29 cellular contexts compared by ENCODE assay signal in genomic region chr9:16254674-16255073, GRCh38.
"Had no signal": no experiment of that assay in that cellular context is flagged by ENCODE, and none has a peak within 500 bp of the region (broad histone marks: within the 10 kb centered on the region; RNA-seq: fewer than 3 reads in every experiment).

No MANE protein-coding gene starts in this region.

- H3K36me3 ChIP-seq: esophagus squamous epithelium, gastroesophageal sphincter, heart right ventricle had no signal

- DNase-seq: activated CD4-positive, alpha-beta memory T cell treated with anti-CD3 and anti-CD28 coated beads, Interleukin-2, amount 10 ng/mL, durations not matched to agents 7 days and 5 days; activated CD4-positive, alpha-beta T cell treated with anti-CD3 and anti-CD28 coated beads for 1 hour; activated CD4-positive, alpha-beta T cell treated with anti-CD3 and anti-CD28 coated beads for 4 hours; activated CD4-positive, alpha-beta T cell treated with anti-CD3 and anti-CD28 coated beads, Interleukin-2, amount 10 ng/mL, durations not matched to agents 7 days and 5 days; activated CD4-positive, alpha-beta T cell treated with anti-CD3 and anti-CD28 coated beads, Interleukin-2, amount 50 U/mL, for 4 hours; activated CD8-positive, alpha-beta memory T cell treated with anti-CD3 and anti-CD28 coated beads, Interleukin-2, amount 50 U/mL, for 48 hours; activated gamma-delta T cell; activated naive CD4-positive, alpha-beta T cell; activated naive CD4-positive, alpha-beta T cell treated with anti-CD3 and anti-CD28 coated beads, Interleukin-2, amount 50 U/mL, for 16 hours; activated T-cell treated with anti-CD3 and anti-CD28 coated beads for 4 hours; activated T-cell treated with anti-CD3 and anti-CD28 coated beads, Interleukin-2, amount 50 U/mL, for 24 hours; activated T-cell treated with anti-CD3 and anti-CD28 coated beads, Interleukin-2, amount 50 U/mL, for 72 hours; amniotic stem cell; anterior cingulate cortex; body of pancreas; caudate nucleus; cortex of kidney; dermis blood vessel endothelial cell; effector CD4-positive, alpha-beta T cell; effector memory CD8-positive, alpha-beta T cell; esophagus squamous epithelium; foreskin melanocyte; heart right ventricle; T-helper 1 cell; T-helper 17 cell; T1000 had no signal

- H3K27me3 ChIP-seq: body of pancreas, esophagus squamous epithelium, gastroesophageal sphincter, heart right ventricle had no signal

- H3K4me1 ChIP-seq: body of pancreas, esophagus squamous epithelium, gastroesophageal sphincter, heart right ventricle had no signal

- H3K9me3 ChIP-seq: body of pancreas, esophagus squamous epithelium, gastroesophageal sphincter, heart right ventricle had no signal

- H3K4me3 Mint-ChIP-seq: activated CD4-positive, alpha-beta memory T cell treated with anti-CD3 and anti-CD28 coated beads, Interleukin-2, amount 10 ng/mL, durations not matched to agents 7 days and 5 days; activated CD4-positive, alpha-beta T cell treated with anti-CD3 and anti-CD28 coated beads, Interleukin-2, amount 10 ng/mL, durations not matched to agents 7 days and 5 days; activated naive CD8-positive, alpha-beta T cell; activated T-cell treated with anti-CD3 and anti-CD28 coated beads, Interleukin-2, amount 50 U/mL, for 24 hours; activated T-cell treated with anti-CD3 and anti-CD28 coated beads, Interleukin-2, amount 50 U/mL, for 72 hours; effector memory CD8-positive, alpha-beta T cell; T-helper 17 cell; T-helper 2 cell treated with Interferon-gamma antibody and Interleukin-4, amounts not matched to agents 5 μg/mL and 100 μg/mL, for 36 hours had no signal

- H3K4me1 Mint-ChIP-seq: activated CD4-positive, alpha-beta memory T cell treated with anti-CD3 and anti-CD28 coated beads, Interleukin-2, amount 10 ng/mL, durations not matched to agents 7 days and 5 days; T-helper 17 cell had no signal

- H3K27ac Mint-ChIP-seq: activated CD4-positive, alpha-beta memory T cell treated with anti-CD3 and anti-CD28 coated beads, Interleukin-2, amount 10 ng/mL, durations not matched to agents 7 days and 5 days; activated CD4-positive, alpha-beta T cell treated with anti-CD3 and anti-CD28 coated beads, Interleukin-2, amount 10 ng/mL, durations not matched to agents 7 days and 5 days; activated naive CD8-positive, alpha-beta T cell; activated T-cell treated with anti-CD3 and anti-CD28 coated beads, Interleukin-2, amount 50 U/mL, for 24 hours; activated T-cell treated with anti-CD3 and anti-CD28 coated beads, Interleukin-2, amount 50 U/mL, for 72 hours; effector memory CD8-positive, alpha-beta T cell; T-helper 17 cell; T-helper 2 cell treated with Interferon-gamma antibody and Interleukin-4, amounts not matched to agents 5 μg/mL and 100 μg/mL, for 36 hours had no signal

- H3K27ac ChIP-seq: body of pancreas, esophagus squamous epithelium, gastroesophageal sphincter, heart right ventricle had no signal

- H3K9me3 Mint-ChIP-seq: activated CD4-positive, alpha-beta memory T cell treated with anti-CD3 and anti-CD28 coated beads, Interleukin-2, amount 10 ng/mL, durations not matched to agents 7 days and 5 days; activated CD4-positive, alpha-beta T cell treated with anti-CD3 and anti-CD28 coated beads, Interleukin-2, amount 10 ng/mL, durations not matched to agents 7 days and 5 days; T-helper 2 cell treated with Interferon-gamma antibody and Interleukin-4, amounts not matched to agents 5 μg/mL and 100 μg/mL, for 36 hours had no signal

- ATAC-seq: activated T-cell treated with anti-CD3 and anti-CD28 coated beads, Interleukin-2, amount 50 U/mL, for 72 hours; body of pancreas; effector memory CD8-positive, alpha-beta T cell; gastroesophageal sphincter; heart right ventricle; T-helper 17 cell had no signal

- H3K27me3 Mint-ChIP-seq: activated CD4-positive, alpha-beta memory T cell treated with anti-CD3 and anti-CD28 coated beads, Interleukin-2, amount 10 ng/mL, durations not matched to agents 7 days and 5 days; activated CD4-positive, alpha-beta T cell treated with anti-CD3 and anti-CD28 coated beads, Interleukin-2, amount 10 ng/mL, durations not matched to agents 7 days and 5 days; activated naive CD8-positive, alpha-beta T cell; activated T-cell treated with anti-CD3 and anti-CD28 coated beads, Interleukin-2, amount 50 U/mL, for 24 hours; effector memory CD8-positive, alpha-beta T cell; T-helper 17 cell had no signal

- H3K4me3 ChIP-seq: body of pancreas, esophagus squamous epithelium, gastroesophageal sphincter, heart right ventricle had no signal
